Comparison of ENCODE assay signal across 16 cellular contexts in the genomic region with DNA sequence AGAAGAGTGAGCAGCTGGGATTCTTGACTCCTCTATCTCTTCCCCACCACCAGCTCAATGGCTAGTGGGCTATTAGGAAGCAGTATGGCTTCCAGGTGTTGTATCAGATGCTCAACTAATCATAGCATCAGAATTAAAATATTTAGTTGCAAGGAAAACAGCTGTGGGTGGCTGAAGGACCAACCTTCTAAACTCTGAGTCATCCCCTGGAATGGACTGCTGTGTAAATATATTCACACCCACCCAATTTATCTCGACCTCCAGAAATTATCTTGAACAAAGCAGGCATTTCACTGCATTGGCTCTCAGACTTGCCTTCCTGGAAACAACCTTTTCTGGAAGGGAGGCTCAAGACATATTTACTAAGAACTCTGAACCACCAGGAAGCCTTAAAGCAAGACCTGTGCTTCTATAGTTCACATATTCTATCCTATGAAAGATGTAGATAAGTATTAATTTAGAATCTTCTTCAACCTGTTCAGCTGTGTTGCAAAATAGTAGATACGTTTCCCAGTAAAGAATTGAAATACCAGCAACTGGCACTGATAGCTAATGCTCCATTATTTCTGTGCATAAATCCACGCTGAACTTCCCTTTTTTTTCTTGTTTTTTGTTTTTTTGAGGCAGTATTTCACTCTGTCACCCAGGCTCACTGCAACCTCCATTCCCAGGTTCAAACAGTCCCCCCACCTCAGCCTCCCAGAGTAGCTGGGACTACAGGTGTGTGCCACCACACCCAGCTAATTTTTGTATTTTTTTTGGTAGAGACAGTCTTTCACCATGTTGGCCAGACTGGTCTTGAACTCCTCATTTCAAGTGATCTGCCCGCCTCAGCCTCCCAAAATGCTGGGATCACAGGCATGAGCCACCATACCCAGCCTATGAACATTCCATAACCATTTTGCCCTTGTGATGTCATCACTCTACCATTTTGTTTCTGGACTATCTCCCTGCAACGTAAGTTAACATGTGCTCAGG. TPM values are rescaled to one million over a fixed set of nuclear protein-coding genes. Genes with fewer than 3 reads are reported as not detected.
DNase-seq lines count a peak whose midpoint lies in the region; ATAC-seq, FAIRE-seq and TF ChIP-seq lines count a peak whose summit lies in the region.
"Had no signal": no experiment of that assay in that cellular context is flagged by ENCODE, and none has a peak within 500 bp of the region (broad histone marks: within the 10 kb centered on the region; RNA-seq: fewer than 3 reads in every experiment).

No MANE protein-coding gene starts in this region.

- TF ChIP-seq POLR2A in A549 (IDR thresholded peaks at IDR 0.05; ENCODE audit: low read length): no peak

- H3K9ac ChIP-seq in astrocyte (ENCODE audit: low read length): no peak overlapping the region

- no peak for TF ChIP-seq RAD21 in A549 (conservative IDR thresholded peaks at IDR 0.05 in 1 of 2, IDR thresholded peaks at IDR 0.05 in 1 of 2)

- no peaks in the 10 kb centered on the region for H3K79me2 ChIP-seq in astrocyte (ENCODE audit: insufficient read depth, low read length)

- H3K4me2 ChIP-seq in A549 (peak overlapping the region; percentile 67), astrocyte (ENCODE audit: low read length) (peak overlapping the region; percentile 15)

- H3K4me3 ChIP-seq in A549: no peak overlapping the region
- no peak overlapping the region for H3K4me3 ChIP-seq in HEK293 (ENCODE audit: low read depth, low read length)
- no peak overlapping the region for H3K4me3 ChIP-seq in astrocyte (ENCODE audit: insufficient read depth, low read depth, low read length)
- no peak overlapping the region for H3K4me3 ChIP-seq in kidney epithelial cell (ENCODE audit: low read depth, low read length)
- H3K4me3 ChIP-seq: ovary had no signal

- H3K36me3 ChIP-seq in HEK293 (ENCODE audit: control insufficient read depth in 2 of 2, insufficient read depth in 1 of 2, low read length in 2 of 2): no peaks in the 10 kb centered on the region
- no peaks in the 10 kb centered on the region for H3K36me3 ChIP-seq in astrocyte (ENCODE audit: insufficient read depth, low read length)
- no peaks in the 10 kb centered on the region for H3K36me3 ChIP-seq in kidney epithelial cell (ENCODE audit: control insufficient read depth, insufficient read depth, low read length)
- H3K36me3 ChIP-seq: ovary had no signal

- peaks cover 2% of the 10 kb centered on the region for H3K9me3 Mint-ChIP-seq in astrocyte (ENCODE audit: unreplicated experiment)

- H3K27ac ChIP-seq in A549 (peak overlapping the region; percentile 55 to 76; a peak in 5 of 6 replicates), HEK293 (ENCODE audit: extremely low read depth, low read depth, low read length) (no peak overlapping the region), astrocyte (ENCODE audit: low read depth, low read length) (no peak overlapping the region)
- H3K27ac ChIP-seq: foreskin keratinocyte, ovary had no signal

- no peak for TF ChIP-seq EP300 in A549 (IDR thresholded peaks at IDR 0.05)

- H3K36me3 Mint-ChIP-seq in astrocyte (ENCODE audit: low read depth, unreplicated experiment): no peaks in the 10 kb centered on the region

- H3K27me3 Mint-ChIP-seq in astrocyte (ENCODE audit: low read depth, unreplicated experiment): no peaks in the 10 kb centered on the region

- TF ChIP-seq CTCF in A549 (IDR thresholded peaks at IDR 0.05): no peak
- no peak for TF ChIP-seq CTCF in HEK293 (tag by site-specific recombination; IDR thresholded peaks at IDR 0.05)
- TF ChIP-seq CTCF in astrocyte (IDR thresholded peaks at IDR 0.05; ENCODE audit: insufficient read depth, low read depth, low read length): no peak
- no peak for TF ChIP-seq CTCF in kidney epithelial cell (IDR thresholded peaks at IDR 0.05; ENCODE audit: insufficient read depth, low read length, poor library complexity, severe bottlenecking)

- H3K9me3 ChIP-seq in A549 (no peaks in the 10 kb centered on the region), HEK293 (ENCODE audit: control insufficient read depth, insufficient read depth, low read depth, low read length) (no peaks in the 10 kb centered on the region), astrocyte (ENCODE audit: insufficient read depth, low read depth, low read length) (no peaks in the 10 kb centered on the region)
- H3K9me3 ChIP-seq: ovary had no signal

- POLR2A ChIA-PET in A549 (lab: Yijun Ruan, JAX) (interaction anchor here (2.5 kb wide), 1 partner anchor 57 kb away, joined by 23 read pairs; a partner anchor contains a TSS), HEK293 (lab: Yijun Ruan, JAX) (interaction anchor here (2.1 kb wide), 1 partner anchor 57 kb away, joined by 13 read pairs; a partner anchor contains a TSS)

- no peak for FAIRE-seq in A549 (lab: Jason Lieb, UNC)
- no peak for FAIRE-seq in astrocyte (lab: Jason Lieb, UNC)

- DNase-seq in A549 (ENCODE audit: low read depth in 1 of 2, low spot score in 1 of 2) (peak in 1 of 2 experiments; percentile 56), astrocyte (ENCODE audit: low read depth) (peak; percentile 93), kidney epithelial cell (ENCODE audit: low read depth) (peak; percentile 49), NCI-H2029 (lab: John Stamatoyannopoulos, UW) (no peak), NCI-H187 (lab: John Stamatoyannopoulos, UW) (no peak), DMS 273 treated with DMSO at 0.1 percent for 48 hours (lab: John Stamatoyannopoulos, UW) (no peak)
- DNase-seq: activated CD4-positive, CD25-positive, alpha-beta regulatory T cell treated with anti-CD3 and anti-CD28 coated beads, Interleukin-2, amount 50 U/mL, for 72 hours; activated T-cell treated with anti-CD3 and anti-CD28 coated beads, Interleukin-2, amount 50 U/mL, for 48 hours; central memory CD4-positive, alpha-beta T cell; kidney; ovary; stimulated activated CD4-positive, alpha-beta T cell treated with anti-CD3 and anti-CD28 coated beads, Interleukin-1b, Interleukin-23, amount 100 ng/mL, for 48 hours; stimulated activated naive CD4-positive, alpha-beta T cell had no signal

- peak overlapping the region; percentile 81 for H3K27ac Mint-ChIP-seq in astrocyte (ENCODE audit: unreplicated experiment)

- WGBS in A549 (ENCODE audit: missing lambda C conversion rate): 61% methylated on average over 5 of the region's 5 CpGs

- peaks cover 22% of the 10 kb centered on the region for H3K4me1 ChIP-seq in A549
- H3K4me1 ChIP-seq in HEK293 (ENCODE audit: control insufficient read depth, insufficient read depth, low read length): no peaks in the 10 kb centered on the region
- peaks cover 14% of the 10 kb centered on the region for H3K4me1 ChIP-seq in astrocyte (ENCODE audit: insufficient read depth, low read length)
- H3K4me1 ChIP-seq: foreskin keratinocyte had no signal

- no peak overlapping the region for H3K4me3 Mint-ChIP-seq in astrocyte (ENCODE audit: unreplicated experiment)

- H4K20me1 ChIP-seq in astrocyte (ENCODE audit: insufficient read depth, low read length): no peaks in the 10 kb centered on the region

- no peaks in the 10 kb centered on the region for H3K27me3 ChIP-seq in astrocyte (ENCODE audit: insufficient read depth, low read length)
- no peaks in the 10 kb centered on the region for H3K27me3 ChIP-seq in kidney epithelial cell (ENCODE audit: control insufficient read depth, insufficient read depth, low read length)
- H3K27me3 ChIP-seq: foreskin keratinocyte, ovary had no signal

- no peak overlapping the region for H2AFZ ChIP-seq in astrocyte (ENCODE audit: low read depth, low read length)

- ATAC-seq in A549 (peak; percentile 34 to 74; a peak in 4 of 6 replicates), HG03571 (IDR thresholded peaks at IDR 0.05; ENCODE audit: unreplicated experiment) (no peak)
- ATAC-seq: foreskin keratinocyte had no signal

- CTCF ChIA-PET in A549 (lab: Yijun Ruan, JAX): interaction anchor here (0.9 to 1.1 kb wide), 2 partner anchors 57 to 314 kb away, joined by 3 to 4 read pairs; a partner anchor contains a TSS
- CTCF ChIA-PET in HEK293 (lab: Yijun Ruan, JAX): interaction anchor here (0.7 to 1.2 kb wide), 3 partner anchors 13 to 327 kb away, joined by 3 to 5 read pairs (median 4); no protein-coding TSS in a partner anchor

- peaks cover 7% of the 10 kb centered on the region for H3K4me1 Mint-ChIP-seq in astrocyte (ENCODE audit: low read depth, unreplicated experiment)

TF ChIP-seq in A549, 52 proteins besides CTCF, POLR2A, EP300 and RAD21:
- TF ChIP-seq FOSL2 (IDR thresholded peaks at IDR 0.05): 0 out of 2 replicates have a peak, but pooled peaks have one; percentile 26
- peak; percentile 47 for TF ChIP-seq FOSL2 (CRISPR knock-in tag; IDR thresholded peaks at IDR 0.05)
- no peak for TF ChIP-seq EHF (CRISPR knock-in tag; IDR thresholded peaks at IDR 0.05)
- TF ChIP-seq NFE2L2 (conservative IDR thresholded peaks at IDR 0.05; ENCODE audit: low read length): no peak
- TF ChIP-seq CEBPB (IDR thresholded peaks at IDR 0.05): peak in 1 of 2 experiments; percentile 2; a peak in 1 of 4 replicates
- peak; percentile 44; the same call in 1 of the 2 replicates for TF ChIP-seq GATA3 (IDR thresholded peaks at IDR 0.05; ENCODE audit: borderline replicate concordance)
- TF ChIP-seq RFX5 (IDR thresholded peaks at IDR 0.05): no peak

TF ChIP-seq in HEK293, 187 proteins besides CTCF, POLR2A, EP300 and RAD21 (continues in another document):
- TF ChIP-seq ZNF239 (tag by site-specific recombination; IDR thresholded peaks at IDR 0.05) (no peak), GLI4 (tag by site-specific recombination; IDR thresholded peaks at IDR 0.05) (no peak), ZNF664 (tag by site-specific recombination; IDR thresholded peaks at IDR 0.05) (peak; percentile 43; the same call in 1 of the 2 replicates), ZNF747 (tag by site-specific recombination; IDR thresholded peaks at IDR 0.05) (no peak), ZNF623 (tag by site-specific recombination; IDR thresholded peaks at IDR 0.05) (no peak), ZNF530 (tag by site-specific recombination; IDR thresholded peaks at IDR 0.05; ENCODE audit: low read depth) (no peak), ZNF221 (tag by site-specific recombination; IDR thresholded peaks at IDR 0.05; ENCODE audit: borderline replicate concordance) (no peak), ZBTB20 (tag by site-specific recombination; IDR thresholded peaks at IDR 0.05) (no peak), ZNF670 (tag by site-specific recombination; IDR thresholded peaks at IDR 0.05; ENCODE audit: low read depth) (no peak), KLF10 (tag by site-specific recombination; IDR thresholded peaks at IDR 0.05) (0 out of 2 replicates have a peak, but pooled peaks have one; percentile 35)

RNA-seq across cellular contexts. Expression of a gene that starts 56.9 kb away (rescaled TPM):
- polyA plus RNA-seq in A549 (2011; rRNA removed): 24.5 and 35.7 TPM in 2 replicates
- 3.6 and 4.4 TPM in 2 replicates for polyA plus RNA-seq in A549 (2012; cell fraction: cytosol; rRNA removed)
- polyA plus RNA-seq in A549 (2012; cell fraction: nucleus; rRNA removed): 1.6 and 2.5 TPM in 2 replicates
- polyA plus RNA-seq in A549 (2017; fragmentation: RNase III; extraction: RNeasy Plus Mini Kit Qiagen cat#74134 plus additional on column Dnase treatment): 17.0 to 18.8 TPM (median 18.0 TPM) in 3 replicates
- 5.4 and 6.5 TPM in 2 replicates for polyA minus RNA-seq in A549 (2011; rRNA and poly(A)+ RNA removed)
- total RNA-seq in astrocyte: 68.8 and 73.8 TPM in 2 replicates
- 43.3 and 47.8 TPM in 2 replicates for total RNA-seq in kidney epithelial cell

Comparison
In these comparisons a context has a peak if more than half of its experiments do, and no peak if none do; other contexts are left out.
1. DNase-seq: peak in astrocyte (single experiment) and kidney epithelial cell (single experiment); none in NCI-H2029 (single experiment), NCI-H187 (0 of 2) and DMS 273 treated with DMSO at 0.1 percent for 48 hours (single experiment).
2. H3K27ac ChIP-seq: peak in A549 (2 of 2); none in HEK293 (single experiment) and astrocyte (single experiment).